16 cellular contexts compared by ENCODE assay signal in the genomic region with DNA sequence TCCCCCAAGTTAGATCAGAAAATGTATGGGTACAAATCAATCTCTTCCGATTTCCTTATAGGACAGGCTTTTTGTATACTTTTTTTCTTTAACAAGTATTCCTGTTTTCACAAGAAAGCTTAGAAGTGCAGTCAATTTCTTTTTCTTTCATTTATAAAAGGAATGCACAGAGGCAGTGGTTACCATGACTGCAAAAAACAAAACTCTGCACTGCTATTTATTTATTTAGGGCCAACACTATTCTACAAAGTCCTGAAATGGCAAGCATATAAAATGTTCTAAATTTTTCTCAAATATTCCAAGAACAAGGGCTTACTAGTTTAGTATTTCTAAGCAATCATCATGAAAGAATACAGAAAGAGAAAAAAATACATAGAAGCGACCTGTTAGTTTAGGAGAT. TPM values are rescaled to one million over a fixed set of nuclear protein-coding genes. Genes with fewer than 3 reads are reported as not detected.
DNase-seq lines count a peak whose midpoint lies in the region; ATAC-seq and TF ChIP-seq lines count a peak whose summit lies in the region.
"Had no signal": no experiment of that assay in that cellular context is flagged by ENCODE, and none has a peak within 500 bp of the region (broad histone marks: within the 10 kb centered on the region; RNA-seq: fewer than 3 reads in every experiment).

No MANE protein-coding gene starts in this region.

- H3K4me2 ChIP-seq in osteoblast (ENCODE audit: insufficient read depth, low read length) = peak overlapping the region; percentile 31
- H3K4me2 ChIP-seq: KMS-11 had no signal

- H3K27me3 ChIP-seq in esophagus muscularis mucosa = no peaks in the 10 kb centered on the region
- no peaks in the 10 kb centered on the region for H3K27me3 ChIP-seq in osteoblast (ENCODE audit: insufficient read depth, low read length)

- no peaks in the 10 kb centered on the region for H3K36me3 ChIP-seq in esophagus muscularis mucosa
- no peaks in the 10 kb centered on the region for H3K36me3 ChIP-seq in osteoblast (ENCODE audit: insufficient read depth, low read length)
- H3K36me3 ChIP-seq: WERI-Rb-1 had no signal

- peaks cover 11% of the 10 kb centered on the region for H4K20me1 ChIP-seq in osteoblast (ENCODE audit: insufficient read depth, low read length)

- no peak overlapping the region for H3K27ac Mint-ChIP-seq in type B pancreatic cell
- H3K27ac Mint-ChIP-seq: nephron had no signal

- DNase-seq in EL = peak; percentile 33
- DNase-seq in esophagus muscularis mucosa (ENCODE audit: extremely low spot score) = no peak
- no peak for DNase-seq in osteoblast (ENCODE audit: insufficient read length, low spot score, missing footprints)
- DNase-seq in type B pancreatic cell (ENCODE audit: extremely low spot score, unreplicated experiment) = no peak
- DNase-seq in GM20000 (ENCODE audit: low spot score) = no peak
- no peak for DNase-seq in effector CD8-positive, alpha-beta T cell (lab: John Stamatoyannopoulos, UW)
- DNase-seq: activated effector memory CD4-positive, alpha-beta T cell treated with Interleukin-2 at 50 U/mL for 16 hours; anterior cingulate cortex; C1 segment of cervical spinal cord; NCI-H146; retina; WERI-Rb-1 had no signal

- H3K9me3 ChIP-seq in esophagus muscularis mucosa = no peaks in the 10 kb centered on the region
- H3K9me3 ChIP-seq in osteoblast (ENCODE audit: low read depth, low read length) = no peaks in the 10 kb centered on the region

- H3K79me2 ChIP-seq in osteoblast (ENCODE audit: insufficient read depth, low read length) = peaks cover 46% of the 10 kb centered on the region

- ATAC-seq in SK-N-SH treated with all-trans-retinoic acid at 6 μM for 48 hours = peak; percentile 87
- ATAC-seq in GM18502 (IDR thresholded peaks at IDR 0.05; ENCODE audit: poor library complexity, unreplicated experiment) = no peak

- no peak overlapping the region for H3K4me3 ChIP-seq in esophagus muscularis mucosa
- H3K4me3 ChIP-seq in osteoblast (ENCODE audit: insufficient read depth, low read length) = no peak overlapping the region

- peaks cover 4% of the 10 kb centered on the region for H3K9me3 Mint-ChIP-seq in type B pancreatic cell

- H3K36me3 Mint-ChIP-seq in type B pancreatic cell = peaks cover 4% of the 10 kb centered on the region

- H3K27me3 Mint-ChIP-seq in type B pancreatic cell = no peaks in the 10 kb centered on the region

- no peak for TF ChIP-seq CTCF in esophagus muscularis mucosa (IDR thresholded peaks at IDR 0.05)
- no peak for TF ChIP-seq CTCF in osteoblast (IDR thresholded peaks at IDR 0.05; ENCODE audit: extremely low read depth, low read depth, low read length)
- no peak for TF ChIP-seq CTCF in type B pancreatic cell (conservative IDR thresholded peaks at IDR 0.05)
- no peak for TF ChIP-seq CTCF in GM20000 (IDR thresholded peaks at IDR 0.05; ENCODE audit: extremely low read depth, missing control alignments)

- no peak for TF ChIP-seq EP300 in esophagus muscularis mucosa (IDR thresholded peaks at IDR 0.05)

- no peak for TF ChIP-seq POLR2A in esophagus muscularis mucosa (IDR thresholded peaks at IDR 0.05; ENCODE audit: low read depth)

- H3K4me1 Mint-ChIP-seq in type B pancreatic cell (ENCODE audit: unreplicated experiment) = peaks cover 12% of the 10 kb centered on the region

- no peak overlapping the region for H2AFZ ChIP-seq in osteoblast (ENCODE audit: low read length)

- intact Hi-C loops in esophagus muscularis mucosa (cut with DNase I) = no loop called here

- WGBS in esophagus muscularis mucosa = 61% methylated on average over 2 of the region's 2 CpGs

- peaks cover 15 to 64% (median 56%) of the 10 kb centered on the region in 4 donors for H3K4me1 ChIP-seq in esophagus muscularis mucosa
- H3K4me1 ChIP-seq in osteoblast (ENCODE audit: insufficient read depth, low read length) = peaks cover 35% of the 10 kb centered on the region

- H3K27ac ChIP-seq in esophagus muscularis mucosa (replicated peaks in 1 of 4) (peak overlapping the region; percentile 42 to 56 (median 50)), osteoblast (ENCODE audit: low read depth, low read length) (peak overlapping the region; percentile 40)
- H3K27ac ChIP-seq: KMS-11, WERI-Rb-1 had no signal

- no peak overlapping the region for H3K4me3 Mint-ChIP-seq in type B pancreatic cell
- H3K4me3 Mint-ChIP-seq: nephron had no signal

TF ChIP-seq in SK-N-SH treated with all-trans-retinoic acid at 6 μM for 48 hours, 23 proteins besides CTCF, POLR2A, EP300 and RAD21:
- TF ChIP-seq SNAI2 (CRISPR knock-in tag; IDR thresholded peaks at IDR 0.05) (no peak), CSDC2 (CRISPR knock-in tag; IDR thresholded peaks at IDR 0.05) (no peak), OSR1 (CRISPR knock-in tag; IDR thresholded peaks at IDR 0.05) (no peak), ISL1 (CRISPR knock-in tag; IDR thresholded peaks at IDR 0.05) (no peak)
- TF ChIP-seq, protein P1, sequence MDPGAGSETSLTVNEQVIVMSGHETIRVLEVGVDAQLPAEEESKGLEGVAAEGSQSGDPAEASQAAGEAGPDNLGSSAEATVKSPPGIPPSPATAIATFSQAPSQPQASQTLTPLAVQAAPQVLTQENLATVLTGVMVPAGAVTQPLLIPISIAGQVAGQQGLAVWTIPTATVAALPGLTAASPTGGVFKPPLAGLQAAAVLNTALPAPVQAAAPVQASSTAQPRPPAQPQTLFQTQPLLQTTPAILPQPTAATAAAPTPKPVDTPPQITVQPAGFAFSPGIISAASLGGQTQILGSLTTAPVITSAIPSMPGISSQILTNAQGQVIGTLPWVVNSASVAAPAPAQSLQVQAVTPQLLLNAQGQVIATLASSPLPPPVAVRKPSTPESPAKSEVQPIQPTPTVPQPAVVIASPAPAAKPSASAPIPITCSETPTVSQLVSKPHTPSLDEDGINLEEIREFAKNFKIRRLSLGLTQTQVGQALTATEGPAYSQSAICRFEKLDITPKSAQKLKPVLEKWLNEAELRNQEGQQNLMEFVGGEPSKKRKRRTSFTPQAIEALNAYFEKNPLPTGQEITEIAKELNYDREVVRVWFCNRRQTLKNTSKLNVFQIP (CRISPR knock-in tag; IDR thresholded peaks at IDR 0.05; ENCODE audit: borderline replicate concordance, low read depth) = no peak
- TF ChIP-seq, protein P2, sequence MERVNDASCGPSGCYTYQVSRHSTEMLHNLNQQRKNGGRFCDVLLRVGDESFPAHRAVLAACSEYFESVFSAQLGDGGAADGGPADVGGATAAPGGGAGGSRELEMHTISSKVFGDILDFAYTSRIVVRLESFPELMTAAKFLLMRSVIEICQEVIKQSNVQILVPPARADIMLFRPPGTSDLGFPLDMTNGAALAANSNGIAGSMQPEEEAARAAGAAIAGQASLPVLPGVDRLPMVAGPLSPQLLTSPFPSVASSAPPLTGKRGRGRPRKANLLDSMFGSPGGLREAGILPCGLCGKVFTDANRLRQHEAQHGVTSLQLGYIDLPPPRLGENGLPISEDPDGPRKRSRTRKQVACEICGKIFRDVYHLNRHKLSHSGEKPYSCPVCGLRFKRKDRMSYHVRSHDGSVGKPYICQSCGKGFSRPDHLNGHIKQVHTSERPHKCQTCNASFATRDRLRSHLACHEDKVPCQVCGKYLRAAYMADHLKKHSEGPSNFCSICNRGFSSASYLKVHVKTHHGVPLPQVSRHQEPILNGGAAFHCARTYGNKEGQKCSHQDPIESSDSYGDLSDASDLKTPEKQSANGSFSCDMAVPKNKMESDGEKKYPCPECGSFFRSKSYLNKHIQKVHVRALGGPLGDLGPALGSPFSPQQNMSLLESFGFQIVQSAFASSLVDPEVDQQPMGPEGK (CRISPR knock-in tag; IDR thresholded peaks at IDR 0.05; ENCODE audit: borderline replicate concordance) = no peak

RNA-seq across cellular contexts. Expression of gene ATAD2B, which starts 22.2 kb away (rescaled TPM):
- total RNA-seq in esophagus muscularis mucosa (10 to 100 TPM in 3 of 4 donors, 1 to 10 TPM in 1; 8.0 to 17.4 (median 13.5) TPM), osteoblast (17.4 and 18.0 TPM in 2 replicates), type B pancreatic cell (ENCODE audit: low replicate concordance) (15.9 and 25.7 TPM in 2 replicates)

RNA-seq across cellular contexts. Expression of gene UBXN2A, which starts 35.6 kb away (rescaled TPM):
- total RNA-seq in esophagus muscularis mucosa (10 to 100 TPM; 17.1 to 23.4 (median 20.3) TPM), osteoblast (10.9 and 13.8 TPM in 2 replicates), type B pancreatic cell (ENCODE audit: low replicate concordance) (11.2 and 20.7 TPM in 2 replicates)
